In genomic region chr10:106033065-106033464, GRCh38 we compare ENCODE assay signal across 34 cellular contexts.
"Had no signal": no experiment of that assay in that cellular context is flagged by ENCODE, and none has a peak within 500 bp of the region (broad histone marks: within the 10 kb centered on the region; RNA-seq: fewer than 3 reads in every experiment).

No MANE protein-coding gene starts in this region.

- H3K9me3 ChIP-seq: MG63 had no signal

- H3K27ac ChIP-seq: KMS-11 had no signal

- DNase-seq: Karpas-422, Kasumi-1, KG1, MG63, MM.1S, MV-4-11, NCI-H1048, NCI-H1092, NCI-H1092 treated with DMSO at 0.1 percent for 48 hours, NCI-H1105, NCI-H1105 treated with DMSO at 0.1 percent for 48 hours, NCI-H1417, NCI-H1417 treated with DMSO at 0.1 percent for 48 hours, NCI-H1436, NCI-H1436 treated with DMSO at 0.1 percent for 48 hours, NCI-H146, NCI-H1694, NCI-H1694 treated with DMSO at 0.1 percent for 48 hours, NCI-H187, NCI-H187 treated with DMSO at 0.1 percent for 48 hours, NCI-H1930, NCI-H2029, NCI-H2029 treated with DMSO at 0.1 percent for 48 hours, NCI-H2081, NCI-H2081 treated with DMSO at 0.1 percent for 48 hours, NCI-H2107, NCI-H2171, NCI-H2171 treated with DMSO at 0.1 percent for 48 hours, NCI-H2227 treated with DMSO at 0.1 percent for 48 hours, NCI-H226, NCI-H345, NCI-H446, NCI-H446 treated with DMSO at 0.1 percent for 48 hours had no signal

- H3K36me3 ChIP-seq: MG63 had no signal

- H3K27me3 ChIP-seq: MG63 had no signal

- H3K4me2 ChIP-seq: KMS-11 had no signal

- H3K4me3 ChIP-seq: MG63 had no signal

- H3K9ac ChIP-seq: KMS-11 had no signal
